ENCODE assay signal across 12 cellular contexts in the genomic region with DNA sequence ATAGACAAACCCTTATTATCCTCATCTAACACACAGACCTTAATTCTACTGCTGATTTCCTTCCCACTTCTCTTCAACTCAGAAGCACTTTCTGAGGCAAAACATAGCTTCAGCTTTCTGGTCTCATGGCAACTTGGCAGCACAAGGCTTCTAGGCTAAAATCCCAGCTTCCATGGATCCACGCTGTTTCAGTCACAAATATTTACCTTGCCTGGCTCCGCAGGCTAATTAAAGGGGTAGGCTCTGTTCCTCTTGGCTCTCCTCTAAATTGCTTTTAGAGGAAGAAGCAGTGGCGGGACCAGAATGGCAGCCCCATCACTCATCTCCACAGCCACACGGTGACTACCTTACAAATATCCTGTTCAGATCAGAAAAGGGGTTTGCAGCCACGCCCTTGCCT.
DNase-seq lines count a peak whose midpoint lies in the region; ATAC-seq and TF ChIP-seq lines count a peak whose summit lies in the region.
"Had no signal": no experiment of that assay in that cellular context is flagged by ENCODE, and none has a peak within 500 bp of the region (broad histone marks: within the 10 kb centered on the region; RNA-seq: fewer than 3 reads in every experiment).

No MANE protein-coding gene starts in this region.

- H3K4me1 ChIP-seq in prostate gland (replicated peaks) = peaks cover 7% of the 10 kb centered on the region

- intact Hi-C loops in prostate gland (cut with DNase I) = no loop called here

- peak; percentile 90 for DNase-seq in NCI-H1105 treated with DMSO at 0.1 percent for 48 hours (lab: John Stamatoyannopoulos, UW)
- DNase-seq in NCI-H2227 treated with DMSO at 0.1 percent for 48 hours (lab: John Stamatoyannopoulos, UW) = peak; percentile 78
- DNase-seq in globus pallidus (ENCODE audit: low spot score) = peak; percentile 26
- peak; percentile 77 for DNase-seq in prostate gland (ENCODE audit: low spot score)
- DNase-seq in DMS 273 (lab: John Stamatoyannopoulos, UW; ENCODE audit: unreplicated experiment) = no peak
- DNase-seq in foreskin fibroblast = no peak
- DNase-seq: activated gamma-delta T cell treated with Interleukin-2 at 50 U/mL for 16 hours; CD4-positive, alpha-beta T cell; effector CD4-positive, alpha-beta T cell; H9; kidney had no signal

- no peak for ATAC-seq in GM21717 (IDR thresholded peaks at IDR 0.05; ENCODE audit: unreplicated experiment)

- no peaks in the 10 kb centered on the region for H3K9me3 ChIP-seq in prostate gland

- 17% methylated on average over 5 of the region's 5 CpGs for WGBS in prostate gland

- TF ChIP-seq CTCF in prostate gland (IDR thresholded peaks at IDR 0.05) = no peak
- no peak for TF ChIP-seq CTCF in foreskin fibroblast (IDR thresholded peaks at IDR 0.05; ENCODE audit: low read depth, low read length)

- no peak for TF ChIP-seq POLR2A in prostate gland (IDR thresholded peaks at IDR 0.05)

- H3K27me3 ChIP-seq in prostate gland (replicated peaks; ENCODE audit: insufficient read depth) = no peaks in the 10 kb centered on the region

- no peaks in the 10 kb centered on the region for H3K36me3 ChIP-seq in prostate gland

- peak overlapping the region; percentile 41 to 73 for H3K27ac ChIP-seq in prostate gland

- no peak overlapping the region for H3K4me3 ChIP-seq in prostate gland
- no peak overlapping the region for H3K4me3 ChIP-seq in foreskin fibroblast (ENCODE audit: low read depth in 1 of 2, low read length in 2 of 2)

Comparison
In these comparisons a context has a peak if more than half of its experiments do, and no peak if none do; other contexts are left out.
1. DNase-seq: peak in NCI-H1105 treated with DMSO at 0.1 percent for 48 hours (single experiment), NCI-H2227 treated with DMSO at 0.1 percent for 48 hours (single experiment), globus pallidus (single experiment) and prostate gland (single experiment); none in DMS 273 (single experiment) and foreskin fibroblast (0 of 2).